Comparison of ENCODE assay signal across 21 cellular contexts in genomic region chr7:42471573-42472174, GRCh38.
DNase-seq lines count a peak whose midpoint lies in the region; ATAC-seq lines count a peak whose summit lies in the region.
"Had no signal": no experiment of that assay in that cellular context is flagged by ENCODE, and none has a peak within 500 bp of the region (broad histone marks: within the 10 kb centered on the region; RNA-seq: fewer than 3 reads in every experiment).

No MANE protein-coding gene starts in this region.

- no peak overlapping the region for H3K4me3 Mint-ChIP-seq in T-helper 17 cell
- H3K4me3 Mint-ChIP-seq: activated CD8-positive, alpha-beta memory T cell treated with anti-CD3 and anti-CD28 coated beads, Interleukin-2, amount 10 ng/mL, durations not matched to agents 7 days and 5 days; effector memory CD8-positive, alpha-beta T cell; H9 had no signal

- no peaks in the 10 kb centered on the region for H3K9me3 ChIP-seq in T-helper 17 cell (ENCODE audit: control insufficient read depth, low read length, poor library complexity, severe bottlenecking)
- H3K9me3 ChIP-seq: heart left ventricle had no signal

- ATAC-seq in GM18868 (IDR thresholded peaks at IDR 0.05; ENCODE audit: unreplicated experiment) (peak; percentile 76), HG03378 (IDR thresholded peaks at IDR 0.05; ENCODE audit: unreplicated experiment) (peak; percentile 79), esophagus mucosa (peak; percentile 73), T-helper 17 cell (no peak)
- ATAC-seq: activated CD8-positive, alpha-beta memory T cell treated with anti-CD3 and anti-CD28 coated beads, Interleukin-2, amount 10 ng/mL, durations not matched to agents 7 days and 5 days; effector memory CD8-positive, alpha-beta T cell; heart left ventricle had no signal

- no peaks in the 10 kb centered on the region for H3K27me3 Mint-ChIP-seq in T-helper 17 cell
- H3K27me3 Mint-ChIP-seq: activated CD8-positive, alpha-beta memory T cell treated with anti-CD3 and anti-CD28 coated beads, Interleukin-2, amount 10 ng/mL, durations not matched to agents 7 days and 5 days; effector memory CD8-positive, alpha-beta T cell had no signal

- in situ Hi-C loops in ACHN (cut with HindIII; ENCODE audit: low pct_ligation_motif_present, low pct_unique_long_range_greater_than_20kb, low sequenced_read_pairs), result no loop called here

- no peak overlapping the region for H3K27ac Mint-ChIP-seq in T-helper 17 cell
- H3K27ac Mint-ChIP-seq: activated CD8-positive, alpha-beta memory T cell treated with anti-CD3 and anti-CD28 coated beads, Interleukin-2, amount 10 ng/mL, durations not matched to agents 7 days and 5 days; effector memory CD8-positive, alpha-beta T cell; H9 had no signal

- H3K4me1 Mint-ChIP-seq in T-helper 17 cell, result no peaks in the 10 kb centered on the region
- H3K4me1 Mint-ChIP-seq: H9 had no signal

- peak; percentile 23 for DNase-seq in A172 (ENCODE audit: low spot score)
- DNase-seq in ACHN, result no peak
- no peak for DNase-seq in T-helper 17 cell
- DNase-seq in amniotic stem cell (lab: John Stamatoyannopoulos, UW), result no peak
- DNase-seq in NCI-H446 (lab: John Stamatoyannopoulos, UW), result no peak
- DNase-seq: activated CD4-positive, alpha-beta T cell treated with anti-CD3 and anti-CD28 coated beads for 1 hour; activated CD8-positive, alpha-beta memory T cell treated with anti-CD3 and anti-CD28 coated beads, Interleukin-2, amount 10 ng/mL, durations not matched to agents 7 days and 5 days; activated gamma-delta T cell; cerebellar nuclear complex; DND-41; effector memory CD8-positive, alpha-beta T cell; H9; heart left ventricle; KG1; NCI-H1930; NCI-H446 treated with DMSO at 0.1 percent for 48 hours; stimulated activated CD8-positive, alpha-beta memory T cell treated with anti-CD3 and anti-CD28 coated beads, Interleukin-4, amount 100 ng/mL, for 48 hours; T1000 had no signal

- no peaks in the 10 kb centered on the region for H3K36me3 Mint-ChIP-seq in T-helper 17 cell (ENCODE audit: low read depth)
- H3K36me3 Mint-ChIP-seq: activated CD8-positive, alpha-beta memory T cell treated with anti-CD3 and anti-CD28 coated beads, Interleukin-2, amount 10 ng/mL, durations not matched to agents 7 days and 5 days had no signal
